9 cellular contexts compared by ENCODE assay signal in the genomic region with DNA sequence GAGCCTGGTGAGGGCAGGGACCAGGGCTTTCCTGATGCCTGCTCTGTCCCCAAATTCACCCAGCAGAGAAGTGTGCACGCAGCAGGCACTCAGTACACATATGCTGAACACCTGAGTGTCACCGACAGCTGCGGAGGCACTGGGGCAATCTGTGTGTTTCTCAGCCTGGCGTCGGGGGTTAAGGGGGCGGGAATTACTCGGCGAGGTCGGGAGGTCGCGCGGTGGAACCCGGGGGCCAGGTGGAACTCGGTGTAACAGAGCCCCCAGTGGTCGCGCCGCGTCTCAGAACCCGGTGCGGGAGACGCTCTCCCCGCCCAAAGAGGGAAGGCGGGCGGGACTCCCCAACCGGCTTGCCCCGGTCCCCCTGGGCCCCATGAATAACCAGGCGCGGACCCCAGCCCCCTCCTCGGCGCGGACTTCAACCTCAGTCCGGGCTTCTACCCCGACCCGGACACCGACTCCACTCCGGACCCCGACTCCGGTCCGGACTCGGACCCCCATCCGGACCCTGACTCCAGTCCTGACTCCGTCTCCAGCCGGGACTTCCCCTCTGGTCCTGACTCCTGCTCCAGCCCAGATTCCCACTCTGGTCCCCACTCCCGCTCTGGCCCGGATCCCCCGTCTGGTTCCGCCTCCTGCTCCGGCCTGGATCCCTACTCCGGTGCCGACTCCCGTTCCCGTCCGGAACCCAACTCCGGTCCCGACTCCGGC.
DNase-seq lines count a peak whose midpoint lies in the region; ATAC-seq lines count a peak whose summit lies in the region.
"Had no signal": no experiment of that assay in that cellular context is flagged by ENCODE, and none has a peak within 500 bp of the region (broad histone marks: within the 10 kb centered on the region; RNA-seq: fewer than 3 reads in every experiment).

A gene with protein sequence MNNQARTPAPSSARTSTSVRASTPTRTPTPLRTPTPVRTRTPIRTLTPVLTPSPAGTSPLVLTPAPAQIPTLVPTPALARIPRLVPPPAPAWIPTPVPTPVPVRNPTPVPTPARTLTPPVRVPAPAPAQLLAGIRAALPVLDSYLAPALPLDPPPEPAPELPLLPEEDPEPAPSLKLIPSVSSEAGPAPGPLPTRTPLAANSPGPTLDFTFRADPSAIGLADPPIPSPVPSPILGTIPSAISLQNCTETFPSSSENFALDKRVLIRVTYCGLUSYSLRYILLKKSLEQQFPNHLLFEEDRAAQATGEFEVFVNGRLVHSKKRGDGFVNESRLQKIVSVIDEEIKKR (plus strand): TSS at position 300 of the 711 bp plus-strand sequence. CDS start 74 bp downstream, at position 374.

- H3K9me3 ChIP-seq in iPS DF 6.9 (ENCODE audit: control insufficient read depth, insufficient read depth, low read length): no peaks in the 10 kb centered on the region

- no peaks in the 10 kb centered on the region for H3K36me3 ChIP-seq in iPS DF 6.9 (ENCODE audit: control insufficient read depth, insufficient read depth, low read length)

- ATAC-seq in stimulated activated naive CD8-positive, alpha-beta T cell treated with anti-CD3 and anti-CD28 coated beads, Interleukin-15, Interleukin-2, amounts not matched to agents 100 U/mL and 50 U/mL, for 24 hours: no peak
- no peak for ATAC-seq in GM21529 (IDR thresholded peaks at IDR 0.05; ENCODE audit: unreplicated experiment)
- ATAC-seq in HG02759 (IDR thresholded peaks at IDR 0.05; ENCODE audit: unreplicated experiment): no peak

- H3K27me3 ChIP-seq in iPS DF 6.9 (ENCODE audit: control insufficient read depth, insufficient read depth, low read length): no peaks in the 10 kb centered on the region; the same call in 1 of the 2 replicates

- no peaks in the 10 kb centered on the region; the same call in 1 of the 2 replicates for H3K4me1 ChIP-seq in iPS DF 6.9 (ENCODE audit: control insufficient read depth, insufficient read depth, low read length)

- peak within 1 kb of the TSS; percentile 95 for H3K4me3 ChIP-seq in iPS DF 6.9 (ENCODE audit: low read length)

- WGBS in iPS DF 6.9 (ENCODE audit: insufficient coverage, insufficient read length): no CpG with 5 or more reads among the region's 56 CpGs

- H3K27ac ChIP-seq in iPS DF 6.9 (ENCODE audit: low read length): no peak within 1 kb of the TSS
- H3K27ac ChIP-seq: C4-2B had no signal

- DNase-seq in NCI-H526 (lab: John Stamatoyannopoulos, UW) (peak; percentile 28 to 87), NCI-H526 treated with DMSO at 0.1 percent for 48 hours (lab: John Stamatoyannopoulos, UW) (no peak), iPS DF 6.9 (ENCODE audit: low read depth, low spot score) (peak; percentile 82), NK-92 (lab: John Stamatoyannopoulos, UW; ENCODE audit: unreplicated experiment) (no peak)
- DNase-seq in activated CD8-positive, alpha-beta memory T cell treated with anti-CD3 and anti-CD28 coated beads, Interleukin-2, amount 50 U/mL, for 4 hours: peak; percentile 40
- peak; percentile 49 for DNase-seq in stimulated activated naive CD8-positive, alpha-beta T cell treated with anti-CD3 and anti-CD28 coated beads, Interleukin-15, Interleukin-2, amounts not matched to agents 100 U/mL and 50 U/mL, for 24 hours

Comparison
In these comparisons a context has a peak if more than half of its experiments do, and no peak if none do; other contexts are left out.
1. DNase-seq: peak in NCI-H526 (2 of 2), activated CD8-positive, alpha-beta memory T cell treated with anti-CD3 and anti-CD28 coated beads, Interleukin-2, amount 50 U/mL, for 4 hours (single experiment), iPS DF 6.9 (single experiment) and stimulated activated naive CD8-positive, alpha-beta T cell treated with anti-CD3 and anti-CD28 coated beads, Interleukin-15, Interleukin-2, amounts not matched to agents 100 U/mL and 50 U/mL, for 24 hours (single experiment); none in NCI-H526 treated with DMSO at 0.1 percent for 48 hours (single experiment) and NK-92 (single experiment).